ENCODE assay signal across 33 cellular contexts in genomic region chr1:119368556-119368955, GRCh38. TPM values are rescaled to one million over a fixed set of nuclear protein-coding genes. Genes with fewer than 3 reads are reported as not detected.
"Had no signal": no experiment of that assay in that cellular context is flagged by ENCODE, and none has a peak within 500 bp of the region (broad histone marks: within the 10 kb centered on the region; RNA-seq: fewer than 3 reads in every experiment).

Gene HAO2 (plus strand): TSS chr1:119368785. CDS start chr1:119381086, 12,301 bp downstream.

- H3K4me3 Mint-ChIP-seq: activated CD4-positive, alpha-beta T cell treated with anti-CD3 and anti-CD28 coated beads for 36 hours; activated CD8-positive, alpha-beta memory T cell treated with anti-CD3 and anti-CD28 coated beads, Interleukin-2, amount 10 ng/mL, durations not matched to agents 7 days and 5 days; activated CD8-positive, alpha-beta T cell treated with anti-CD3 and anti-CD28 coated beads, Interleukin-2, amount 10 ng/mL, durations not matched to agents 7 days and 5 days; activated naive CD4-positive, alpha-beta T cell treated with anti-CD3 and anti-CD28 coated beads, Interleukin-2, amount 50 U/mL, for 24 hours; activated naive CD8-positive, alpha-beta T cell treated with anti-CD3 and anti-CD28 coated beads, Interleukin-2, amount 50 U/mL, for 24 hours; effector memory CD8-positive, alpha-beta T cell; immature natural killer cell; memory B cell; naive thymus-derived CD4-positive, alpha-beta T cell; neural progenitor cell; stimulated activated naive CD8-positive, alpha-beta T cell treated with anti-CD3 and anti-CD28 coated beads, Interleukin-15, Interleukin-2, amounts not matched to agents 100 ng/mL and 50 ng/mL, for 24 hours; T-cell had no signal

- H3K36me3 ChIP-seq: neural progenitor cell, thoracic aorta, upper lobe of left lung had no signal

- H3K4me1 ChIP-seq: neural progenitor cell, parathyroid adenoma, upper lobe of left lung had no signal

- DNase-seq: activated CD4-positive, alpha-beta T cell treated with anti-CD3 and anti-CD28 coated beads for 36 hours; activated CD4-positive, CD25-positive, alpha-beta regulatory T cell; activated CD8-positive, alpha-beta memory T cell treated with anti-CD3 and anti-CD28 coated beads, Interleukin-2, amount 10 ng/mL, durations not matched to agents 7 days and 5 days; activated CD8-positive, alpha-beta T cell treated with anti-CD3 and anti-CD28 coated beads, Interleukin-2, amount 10 ng/mL, durations not matched to agents 7 days and 5 days; activated naive CD8-positive, alpha-beta T cell treated with anti-CD3 and anti-CD28 coated beads, Interleukin-2, amount 50 U/mL, for 24 hours; activated T-cell treated with anti-CD3 and anti-CD28 coated beads, Interleukin-2, amount 50 U/mL, for 48 hours; amygdala; caudate nucleus; cortex of kidney; effector memory CD8-positive, alpha-beta T cell; foreskin fibroblast; head of caudate nucleus; hypothalamus; immature natural killer cell; midbrain; naive thymus-derived CD4-positive, alpha-beta T cell; occipital lobe; right cardiac atrium; stimulated activated CD4-positive, alpha-beta T cell treated with anti-CD3 and anti-CD28 coated beads, Interleukin-4, amount 100 ng/mL, for 1 hour; T-cell had no signal

- H3K9me3 Mint-ChIP-seq: activated naive CD4-positive, alpha-beta T cell treated with anti-CD3 and anti-CD28 coated beads, Interleukin-2, amount 50 U/mL, for 24 hours; activated naive CD8-positive, alpha-beta T cell treated with anti-CD3 and anti-CD28 coated beads, Interleukin-2, amount 50 U/mL, for 24 hours; activated T-helper 2 cell treated with anti-CD3 and anti-CD28 coated beads, Interferon-gamma antibody, Interleukin-2, Interleukin-4, amounts not matched to agents 10 μg/mL and 5 μg/mL and 100 μg/mL, durations not matched to agents 14 hours and 24 hours and 36 hours; effector memory CD8-positive, alpha-beta T cell; memory B cell; neural progenitor cell; stimulated activated naive CD8-positive, alpha-beta T cell treated with anti-CD3 and anti-CD28 coated beads, Interleukin-15, Interleukin-2, amounts not matched to agents 100 ng/mL and 50 ng/mL, for 24 hours; T-cell had no signal

- H3K27ac ChIP-seq: neural progenitor cell, parathyroid adenoma, thoracic aorta, upper lobe of left lung had no signal

- H3K9me3 ChIP-seq: thoracic aorta, upper lobe of left lung had no signal

- H3K4me3 ChIP-seq: neural progenitor cell, thoracic aorta, upper lobe of left lung had no signal

- H3K79me2 ChIP-seq: parathyroid adenoma had no signal

- H3K36me3 Mint-ChIP-seq: activated CD8-positive, alpha-beta memory T cell treated with anti-CD3 and anti-CD28 coated beads, Interleukin-2, amount 10 ng/mL, durations not matched to agents 7 days and 5 days; activated naive CD4-positive, alpha-beta T cell treated with anti-CD3 and anti-CD28 coated beads, Interleukin-2, amount 50 U/mL, for 24 hours; immature natural killer cell; memory B cell; naive thymus-derived CD4-positive, alpha-beta T cell; neural progenitor cell; T-cell had no signal

- H3K4me2 ChIP-seq: neural progenitor cell had no signal

- H3K27ac Mint-ChIP-seq: activated CD4-positive, alpha-beta T cell treated with anti-CD3 and anti-CD28 coated beads for 36 hours; activated CD8-positive, alpha-beta memory T cell treated with anti-CD3 and anti-CD28 coated beads, Interleukin-2, amount 10 ng/mL, durations not matched to agents 7 days and 5 days; activated CD8-positive, alpha-beta T cell treated with anti-CD3 and anti-CD28 coated beads, Interleukin-2, amount 10 ng/mL, durations not matched to agents 7 days and 5 days; activated naive CD4-positive, alpha-beta T cell treated with anti-CD3 and anti-CD28 coated beads, Interleukin-2, amount 50 U/mL, for 24 hours; activated naive CD8-positive, alpha-beta T cell treated with anti-CD3 and anti-CD28 coated beads, Interleukin-2, amount 50 U/mL, for 24 hours; activated T-helper 2 cell treated with anti-CD3 and anti-CD28 coated beads, Interferon-gamma antibody, Interleukin-2, Interleukin-4, amounts not matched to agents 10 μg/mL and 5 μg/mL and 100 μg/mL, durations not matched to agents 14 hours and 24 hours and 36 hours; effector memory CD8-positive, alpha-beta T cell; immature natural killer cell; memory B cell; naive thymus-derived CD4-positive, alpha-beta T cell; neural progenitor cell; stimulated activated naive CD8-positive, alpha-beta T cell treated with anti-CD3 and anti-CD28 coated beads, Interleukin-15, Interleukin-2, amounts not matched to agents 100 ng/mL and 50 ng/mL, for 24 hours; T-cell had no signal

- H3K27me3 ChIP-seq: neural progenitor cell, upper lobe of left lung had no signal

- ATAC-seq: activated CD4-positive, alpha-beta T cell treated with anti-CD3 and anti-CD28 coated beads for 36 hours; activated CD8-positive, alpha-beta memory T cell treated with anti-CD3 and anti-CD28 coated beads, Interleukin-2, amount 10 ng/mL, durations not matched to agents 7 days and 5 days; activated CD8-positive, alpha-beta T cell treated with anti-CD3 and anti-CD28 coated beads, Interleukin-2, amount 10 ng/mL, durations not matched to agents 7 days and 5 days; activated naive CD8-positive, alpha-beta T cell treated with anti-CD3 and anti-CD28 coated beads, Interleukin-2, amount 50 U/mL, for 24 hours; effector memory CD8-positive, alpha-beta T cell; naive thymus-derived CD4-positive, alpha-beta T cell; right cardiac atrium; T-cell had no signal

- H3K4me1 Mint-ChIP-seq: activated CD8-positive, alpha-beta memory T cell treated with anti-CD3 and anti-CD28 coated beads, Interleukin-2, amount 10 ng/mL, durations not matched to agents 7 days and 5 days; activated naive CD4-positive, alpha-beta T cell treated with anti-CD3 and anti-CD28 coated beads, Interleukin-2, amount 50 U/mL, for 24 hours; activated naive CD8-positive, alpha-beta T cell treated with anti-CD3 and anti-CD28 coated beads, Interleukin-2, amount 50 U/mL, for 24 hours; immature natural killer cell; memory B cell; neural progenitor cell; T-cell had no signal

- H3K9ac ChIP-seq: neural progenitor cell, parathyroid adenoma had no signal

RNA-seq across cellular contexts. Expression of gene HAO2, which starts in this region (rescaled TPM):
- total RNA-seq: activated CD4-positive, alpha-beta T cell treated with anti-CD3 and anti-CD28 coated beads for 36 hours; activated CD8-positive, alpha-beta memory T cell treated with anti-CD3 and anti-CD28 coated beads, Interleukin-2, amount 10 ng/mL, durations not matched to agents 7 days and 5 days; activated CD8-positive, alpha-beta T cell treated with anti-CD3 and anti-CD28 coated beads, Interleukin-2, amount 10 ng/mL, durations not matched to agents 7 days and 5 days; activated T-helper 2 cell treated with anti-CD3 and anti-CD28 coated beads, Interferon-gamma antibody, Interleukin-2, Interleukin-4, amounts not matched to agents 10 μg/mL and 5 μg/mL and 100 μg/mL, durations not matched to agents 14 hours and 24 hours and 36 hours; chondrocyte; kidney epithelial cell; naive thymus-derived CD4-positive, alpha-beta T cell; occipital lobe; pulmonary artery endothelial cell; right cardiac atrium; skeletal muscle tissue; T-cell; thoracic aorta had no signal
- polyA plus RNA-seq: esophagus; immature natural killer cell; naive thymus-derived CD4-positive, alpha-beta T cell; right cardiac atrium had no signal
